1 cellular context compared by ENCODE assay signal in the genomic region with DNA sequence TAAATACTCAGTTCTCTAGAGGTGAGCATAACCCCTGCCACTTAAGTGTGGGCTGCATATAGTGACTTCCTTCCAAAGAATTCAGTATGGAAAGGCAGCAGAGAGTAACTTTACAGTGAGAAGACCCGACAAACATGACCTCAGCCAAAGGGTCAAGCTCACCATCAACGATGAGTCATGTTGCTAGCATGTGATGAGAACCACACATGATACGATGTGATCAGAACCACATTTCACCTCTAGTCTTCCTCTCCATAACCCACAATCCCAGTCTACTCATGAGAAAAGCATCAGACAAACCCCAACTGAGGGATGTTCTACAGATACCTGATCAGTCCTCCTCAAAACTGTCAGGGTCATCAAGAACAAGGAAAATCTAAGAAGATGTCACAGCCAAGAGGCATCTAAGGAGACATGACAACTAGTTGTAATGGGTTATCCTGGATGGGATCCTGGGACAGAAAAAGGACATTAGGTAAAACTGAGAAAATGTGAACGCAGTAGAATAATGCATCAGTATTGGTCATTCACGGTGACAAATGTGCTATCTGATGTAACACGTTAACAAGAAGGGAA.
TF ChIP-seq lines count a peak whose summit lies in the region.

No MANE protein-coding gene starts in this region.

TF ChIP-seq in K562, 482 proteins besides CTCF, POLR2A, EP300 and RAD21 (continued from another document and continues in another):
- TF ChIP-seq MTA1 (IDR thresholded peaks at IDR 0.05; ENCODE audit: borderline replicate concordance): 0 out of 2 replicates have a peak, but pooled peaks have one; percentile 24
- TF ChIP-seq HDAC3 (IDR thresholded peaks at IDR 0.05; ENCODE audit: borderline replicate concordance, partially characterized antibody): no peak
- peak; percentile 29 for TF ChIP-seq POLR2B (IDR thresholded peaks at IDR 0.05; ENCODE audit: low read depth, partially characterized antibody)
- no peak; the same call in 1 of the 2 replicates for TF ChIP-seq NFE2L1 (tag; IDR thresholded peaks at IDR 0.05; ENCODE audit: borderline replicate concordance, low read depth)
- TF ChIP-seq ZNF124 (CRISPR knock-in tag; IDR thresholded peaks at IDR 0.05): no peak
- TF ChIP-seq NR2C1 (IDR thresholded peaks at IDR 0.05): peak; percentile 71; the same call in 1 of the 2 replicates
- peak; percentile 85 for TF ChIP-seq NR2C1 (tag; IDR thresholded peaks at IDR 0.05)
- no peak for TF ChIP-seq TBP (optimal IDR thresholded peaks at IDR 0.05; ENCODE audit: low read depth, low read length)
- TF ChIP-seq, protein P1, sequence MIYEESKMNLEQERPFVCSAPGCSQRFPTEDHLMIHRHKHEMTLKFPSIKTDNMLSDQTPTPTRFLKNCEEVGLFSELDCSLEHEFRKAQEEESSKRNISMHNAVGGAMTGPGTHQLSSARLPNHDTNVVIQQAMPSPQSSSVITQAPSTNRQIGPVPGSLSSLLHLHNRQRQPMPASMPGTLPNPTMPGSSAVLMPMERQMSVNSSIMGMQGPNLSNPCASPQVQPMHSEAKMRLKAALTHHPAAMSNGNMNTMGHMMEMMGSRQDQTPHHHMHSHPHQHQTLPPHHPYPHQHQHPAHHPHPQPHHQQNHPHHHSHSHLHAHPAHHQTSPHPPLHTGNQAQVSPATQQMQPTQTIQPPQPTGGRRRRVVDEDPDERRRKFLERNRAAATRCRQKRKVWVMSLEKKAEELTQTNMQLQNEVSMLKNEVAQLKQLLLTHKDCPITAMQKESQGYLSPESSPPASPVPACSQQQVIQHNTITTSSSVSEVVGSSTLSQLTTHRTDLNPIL (CRISPR knock-in tag; IDR thresholded peaks at IDR 0.05): no peak
- peak; percentile 58; the same call in 1 of the 2 replicates for TF ChIP-seq CTBP1 (IDR thresholded peaks at IDR 0.05; ENCODE audit: borderline replicate concordance)
- TF ChIP-seq, protein P2, sequence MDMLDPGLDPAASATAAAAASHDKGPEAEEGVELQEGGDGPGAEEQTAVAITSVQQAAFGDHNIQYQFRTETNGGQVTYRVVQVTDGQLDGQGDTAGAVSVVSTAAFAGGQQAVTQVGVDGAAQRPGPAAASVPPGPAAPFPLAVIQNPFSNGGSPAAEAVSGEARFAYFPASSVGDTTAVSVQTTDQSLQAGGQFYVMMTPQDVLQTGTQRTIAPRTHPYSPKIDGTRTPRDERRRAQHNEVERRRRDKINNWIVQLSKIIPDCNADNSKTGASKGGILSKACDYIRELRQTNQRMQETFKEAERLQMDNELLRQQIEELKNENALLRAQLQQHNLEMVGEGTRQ (CRISPR knock-in tag; IDR thresholded peaks at IDR 0.05): peak; percentile 32; the same call in 1 of the 2 replicates
- TF ChIP-seq ZNF12 (CRISPR knock-in tag; IDR thresholded peaks at IDR 0.05): no peak
- TF ChIP-seq, protein P3, sequence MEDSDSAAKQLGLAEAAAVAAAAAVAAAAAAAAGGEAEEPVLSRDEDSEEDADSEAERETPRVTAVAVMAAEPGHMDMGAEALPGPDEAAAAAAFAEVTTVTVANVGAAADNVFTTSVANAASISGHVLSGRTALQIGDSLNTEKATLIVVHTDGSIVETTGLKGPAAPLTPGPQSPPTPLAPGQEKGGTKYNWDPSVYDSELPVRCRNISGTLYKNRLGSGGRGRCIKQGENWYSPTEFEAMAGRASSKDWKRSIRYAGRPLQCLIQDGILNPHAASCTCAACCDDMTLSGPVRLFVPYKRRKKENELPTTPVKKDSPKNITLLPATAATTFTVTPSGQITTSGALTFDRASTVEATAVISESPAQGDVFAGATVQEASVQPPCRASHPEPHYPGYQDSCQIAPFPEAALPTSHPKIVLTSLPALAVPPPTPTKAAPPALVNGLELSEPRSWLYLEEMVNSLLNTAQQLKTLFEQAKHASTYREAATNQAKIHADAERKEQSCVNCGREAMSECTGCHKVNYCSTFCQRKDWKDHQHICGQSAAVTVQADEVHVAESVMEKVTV (CRISPR knock-in tag; IDR thresholded peaks at IDR 0.05): no peak
- TF ChIP-seq, protein P4, sequence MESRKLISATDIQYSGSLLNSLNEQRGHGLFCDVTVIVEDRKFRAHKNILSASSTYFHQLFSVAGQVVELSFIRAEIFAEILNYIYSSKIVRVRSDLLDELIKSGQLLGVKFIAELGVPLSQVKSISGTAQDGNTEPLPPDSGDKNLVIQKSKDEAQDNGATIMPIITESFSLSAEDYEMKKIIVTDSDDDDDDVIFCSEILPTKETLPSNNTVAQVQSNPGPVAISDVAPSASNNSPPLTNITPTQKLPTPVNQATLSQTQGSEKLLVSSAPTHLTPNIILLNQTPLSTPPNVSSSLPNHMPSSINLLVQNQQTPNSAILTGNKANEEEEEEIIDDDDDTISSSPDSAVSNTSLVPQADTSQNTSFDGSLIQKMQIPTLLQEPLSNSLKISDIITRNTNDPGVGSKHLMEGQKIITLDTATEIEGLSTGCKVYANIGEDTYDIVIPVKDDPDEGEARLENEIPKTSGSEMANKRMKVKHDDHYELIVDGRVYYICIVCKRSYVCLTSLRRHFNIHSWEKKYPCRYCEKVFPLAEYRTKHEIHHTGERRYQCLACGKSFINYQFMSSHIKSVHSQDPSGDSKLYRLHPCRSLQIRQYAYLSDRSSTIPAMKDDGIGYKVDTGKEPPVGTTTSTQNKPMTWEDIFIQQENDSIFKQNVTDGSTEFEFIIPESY (CRISPR knock-in tag; IDR thresholded peaks at IDR 0.05): no peak
- no peak for TF ChIP-seq NUFIP1 (IDR thresholded peaks at IDR 0.05; ENCODE audit: partially characterized antibody)
- TF ChIP-seq ZNF133 (CRISPR knock-in tag; IDR thresholded peaks at IDR 0.05): no peak
- TF ChIP-seq, protein P5, sequence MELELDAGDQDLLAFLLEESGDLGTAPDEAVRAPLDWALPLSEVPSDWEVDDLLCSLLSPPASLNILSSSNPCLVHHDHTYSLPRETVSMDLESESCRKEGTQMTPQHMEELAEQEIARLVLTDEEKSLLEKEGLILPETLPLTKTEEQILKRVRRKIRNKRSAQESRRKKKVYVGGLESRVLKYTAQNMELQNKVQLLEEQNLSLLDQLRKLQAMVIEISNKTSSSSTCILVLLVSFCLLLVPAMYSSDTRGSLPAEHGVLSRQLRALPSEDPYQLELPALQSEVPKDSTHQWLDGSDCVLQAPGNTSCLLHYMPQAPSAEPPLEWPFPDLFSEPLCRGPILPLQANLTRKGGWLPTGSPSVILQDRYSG (tag; conservative IDR thresholded peaks at IDR 0.05; ENCODE audit: low read depth): 0 out of 2 replicates have a peak, but pooled peaks have one; percentile 35
- TF ChIP-seq ZNF316 (IDR thresholded peaks at IDR 0.05): 0 out of 2 replicates have a peak, but pooled peaks have one; percentile 22
- TF ChIP-seq, protein P6, sequence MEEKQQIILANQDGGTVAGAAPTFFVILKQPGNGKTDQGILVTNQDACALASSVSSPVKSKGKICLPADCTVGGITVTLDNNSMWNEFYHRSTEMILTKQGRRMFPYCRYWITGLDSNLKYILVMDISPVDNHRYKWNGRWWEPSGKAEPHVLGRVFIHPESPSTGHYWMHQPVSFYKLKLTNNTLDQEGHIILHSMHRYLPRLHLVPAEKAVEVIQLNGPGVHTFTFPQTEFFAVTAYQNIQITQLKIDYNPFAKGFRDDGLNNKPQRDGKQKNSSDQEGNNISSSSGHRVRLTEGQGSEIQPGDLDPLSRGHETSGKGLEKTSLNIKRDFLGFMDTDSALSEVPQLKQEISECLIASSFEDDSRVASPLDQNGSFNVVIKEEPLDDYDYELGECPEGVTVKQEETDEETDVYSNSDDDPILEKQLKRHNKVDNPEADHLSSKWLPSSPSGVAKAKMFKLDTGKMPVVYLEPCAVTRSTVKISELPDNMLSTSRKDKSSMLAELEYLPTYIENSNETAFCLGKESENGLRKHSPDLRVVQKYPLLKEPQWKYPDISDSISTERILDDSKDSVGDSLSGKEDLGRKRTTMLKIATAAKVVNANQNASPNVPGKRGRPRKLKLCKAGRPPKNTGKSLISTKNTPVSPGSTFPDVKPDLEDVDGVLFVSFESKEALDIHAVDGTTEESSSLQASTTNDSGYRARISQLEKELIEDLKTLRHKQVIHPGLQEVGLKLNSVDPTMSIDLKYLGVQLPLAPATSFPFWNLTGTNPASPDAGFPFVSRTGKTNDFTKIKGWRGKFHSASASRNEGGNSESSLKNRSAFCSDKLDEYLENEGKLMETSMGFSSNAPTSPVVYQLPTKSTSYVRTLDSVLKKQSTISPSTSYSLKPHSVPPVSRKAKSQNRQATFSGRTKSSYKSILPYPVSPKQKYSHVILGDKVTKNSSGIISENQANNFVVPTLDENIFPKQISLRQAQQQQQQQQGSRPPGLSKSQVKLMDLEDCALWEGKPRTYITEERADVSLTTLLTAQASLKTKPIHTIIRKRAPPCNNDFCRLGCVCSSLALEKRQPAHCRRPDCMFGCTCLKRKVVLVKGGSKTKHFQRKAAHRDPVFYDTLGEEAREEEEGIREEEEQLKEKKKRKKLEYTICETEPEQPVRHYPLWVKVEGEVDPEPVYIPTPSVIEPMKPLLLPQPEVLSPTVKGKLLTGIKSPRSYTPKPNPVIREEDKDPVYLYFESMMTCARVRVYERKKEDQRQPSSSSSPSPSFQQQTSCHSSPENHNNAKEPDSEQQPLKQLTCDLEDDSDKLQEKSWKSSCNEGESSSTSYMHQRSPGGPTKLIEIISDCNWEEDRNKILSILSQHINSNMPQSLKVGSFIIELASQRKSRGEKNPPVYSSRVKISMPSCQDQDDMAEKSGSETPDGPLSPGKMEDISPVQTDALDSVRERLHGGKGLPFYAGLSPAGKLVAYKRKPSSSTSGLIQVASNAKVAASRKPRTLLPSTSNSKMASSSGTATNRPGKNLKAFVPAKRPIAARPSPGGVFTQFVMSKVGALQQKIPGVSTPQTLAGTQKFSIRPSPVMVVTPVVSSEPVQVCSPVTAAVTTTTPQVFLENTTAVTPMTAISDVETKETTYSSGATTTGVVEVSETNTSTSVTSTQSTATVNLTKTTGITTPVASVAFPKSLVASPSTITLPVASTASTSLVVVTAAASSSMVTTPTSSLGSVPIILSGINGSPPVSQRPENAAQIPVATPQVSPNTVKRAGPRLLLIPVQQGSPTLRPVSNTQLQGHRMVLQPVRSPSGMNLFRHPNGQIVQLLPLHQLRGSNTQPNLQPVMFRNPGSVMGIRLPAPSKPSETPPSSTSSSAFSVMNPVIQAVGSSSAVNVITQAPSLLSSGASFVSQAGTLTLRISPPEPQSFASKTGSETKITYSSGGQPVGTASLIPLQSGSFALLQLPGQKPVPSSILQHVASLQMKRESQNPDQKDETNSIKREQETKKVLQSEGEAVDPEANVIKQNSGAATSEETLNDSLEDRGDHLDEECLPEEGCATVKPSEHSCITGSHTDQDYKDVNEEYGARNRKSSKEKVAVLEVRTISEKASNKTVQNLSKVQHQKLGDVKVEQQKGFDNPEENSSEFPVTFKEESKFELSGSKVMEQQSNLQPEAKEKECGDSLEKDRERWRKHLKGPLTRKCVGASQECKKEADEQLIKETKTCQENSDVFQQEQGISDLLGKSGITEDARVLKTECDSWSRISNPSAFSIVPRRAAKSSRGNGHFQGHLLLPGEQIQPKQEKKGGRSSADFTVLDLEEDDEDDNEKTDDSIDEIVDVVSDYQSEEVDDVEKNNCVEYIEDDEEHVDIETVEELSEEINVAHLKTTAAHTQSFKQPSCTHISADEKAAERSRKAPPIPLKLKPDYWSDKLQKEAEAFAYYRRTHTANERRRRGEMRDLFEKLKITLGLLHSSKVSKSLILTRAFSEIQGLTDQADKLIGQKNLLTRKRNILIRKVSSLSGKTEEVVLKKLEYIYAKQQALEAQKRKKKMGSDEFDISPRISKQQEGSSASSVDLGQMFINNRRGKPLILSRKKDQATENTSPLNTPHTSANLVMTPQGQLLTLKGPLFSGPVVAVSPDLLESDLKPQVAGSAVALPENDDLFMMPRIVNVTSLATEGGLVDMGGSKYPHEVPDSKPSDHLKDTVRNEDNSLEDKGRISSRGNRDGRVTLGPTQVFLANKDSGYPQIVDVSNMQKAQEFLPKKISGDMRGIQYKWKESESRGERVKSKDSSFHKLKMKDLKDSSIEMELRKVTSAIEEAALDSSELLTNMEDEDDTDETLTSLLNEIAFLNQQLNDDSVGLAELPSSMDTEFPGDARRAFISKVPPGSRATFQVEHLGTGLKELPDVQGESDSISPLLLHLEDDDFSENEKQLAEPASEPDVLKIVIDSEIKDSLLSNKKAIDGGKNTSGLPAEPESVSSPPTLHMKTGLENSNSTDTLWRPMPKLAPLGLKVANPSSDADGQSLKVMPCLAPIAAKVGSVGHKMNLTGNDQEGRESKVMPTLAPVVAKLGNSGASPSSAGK (IDR thresholded peaks at IDR 0.05): peak; percentile 75
- no peak for TF ChIP-seq ZNF830 (CRISPR knock-in tag; IDR thresholded peaks at IDR 0.05)
- no peak for TF ChIP-seq ZBTB17 (CRISPR knock-in tag; IDR thresholded peaks at IDR 0.05)
- no peak for TF ChIP-seq BRD4 (IDR thresholded peaks at IDR 0.05)
- TF ChIP-seq CBX2 (IDR thresholded peaks at IDR 0.05; ENCODE audit: insufficient read depth, low read length, poor library complexity, severe bottlenecking): no peak
- TF ChIP-seq TCFL5 (CRISPR knock-in tag; conservative IDR thresholded peaks at IDR 0.05): no peak
- TF ChIP-seq, protein P7, sequence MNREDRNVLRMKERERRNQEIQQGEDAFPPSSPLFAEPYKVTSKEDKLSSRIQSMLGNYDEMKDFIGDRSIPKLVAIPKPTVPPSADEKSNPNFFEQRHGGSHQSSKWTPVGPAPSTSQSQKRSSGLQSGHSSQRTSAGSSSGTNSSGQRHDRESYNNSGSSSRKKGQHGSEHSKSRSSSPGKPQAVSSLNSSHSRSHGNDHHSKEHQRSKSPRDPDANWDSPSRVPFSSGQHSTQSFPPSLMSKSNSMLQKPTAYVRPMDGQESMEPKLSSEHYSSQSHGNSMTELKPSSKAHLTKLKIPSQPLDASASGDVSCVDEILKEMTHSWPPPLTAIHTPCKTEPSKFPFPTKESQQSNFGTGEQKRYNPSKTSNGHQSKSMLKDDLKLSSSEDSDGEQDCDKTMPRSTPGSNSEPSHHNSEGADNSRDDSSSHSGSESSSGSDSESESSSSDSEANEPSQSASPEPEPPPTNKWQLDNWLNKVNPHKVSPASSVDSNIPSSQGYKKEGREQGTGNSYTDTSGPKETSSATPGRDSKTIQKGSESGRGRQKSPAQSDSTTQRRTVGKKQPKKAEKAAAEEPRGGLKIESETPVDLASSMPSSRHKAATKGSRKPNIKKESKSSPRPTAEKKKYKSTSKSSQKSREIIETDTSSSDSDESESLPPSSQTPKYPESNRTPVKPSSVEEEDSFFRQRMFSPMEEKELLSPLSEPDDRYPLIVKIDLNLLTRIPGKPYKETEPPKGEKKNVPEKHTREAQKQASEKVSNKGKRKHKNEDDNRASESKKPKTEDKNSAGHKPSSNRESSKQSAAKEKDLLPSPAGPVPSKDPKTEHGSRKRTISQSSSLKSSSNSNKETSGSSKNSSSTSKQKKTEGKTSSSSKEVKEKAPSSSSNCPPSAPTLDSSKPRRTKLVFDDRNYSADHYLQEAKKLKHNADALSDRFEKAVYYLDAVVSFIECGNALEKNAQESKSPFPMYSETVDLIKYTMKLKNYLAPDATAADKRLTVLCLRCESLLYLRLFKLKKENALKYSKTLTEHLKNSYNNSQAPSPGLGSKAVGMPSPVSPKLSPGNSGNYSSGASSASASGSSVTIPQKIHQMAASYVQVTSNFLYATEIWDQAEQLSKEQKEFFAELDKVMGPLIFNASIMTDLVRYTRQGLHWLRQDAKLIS (CRISPR knock-in tag; IDR thresholded peaks at IDR 0.05): no peak
- TF ChIP-seq ZKSCAN8 (CRISPR knock-in tag; IDR thresholded peaks at IDR 0.05): no peak
- TF ChIP-seq ZNF695 (CRISPR knock-in tag; IDR thresholded peaks at IDR 0.05): no peak
- TF ChIP-seq NCOA2 (IDR thresholded peaks at IDR 0.05; ENCODE audit: partially characterized antibody in 2 of 2): no peak
- 0 out of 2 replicates have a peak, but pooled peaks have one; percentile 16 for TF ChIP-seq NCOA1 (IDR thresholded peaks at IDR 0.05; ENCODE audit: low read depth)
- peak; percentile 74 for TF ChIP-seq RAD51 (IDR thresholded peaks at IDR 0.05; ENCODE audit: borderline replicate concordance, low read depth)
- TF ChIP-seq, protein P8, sequence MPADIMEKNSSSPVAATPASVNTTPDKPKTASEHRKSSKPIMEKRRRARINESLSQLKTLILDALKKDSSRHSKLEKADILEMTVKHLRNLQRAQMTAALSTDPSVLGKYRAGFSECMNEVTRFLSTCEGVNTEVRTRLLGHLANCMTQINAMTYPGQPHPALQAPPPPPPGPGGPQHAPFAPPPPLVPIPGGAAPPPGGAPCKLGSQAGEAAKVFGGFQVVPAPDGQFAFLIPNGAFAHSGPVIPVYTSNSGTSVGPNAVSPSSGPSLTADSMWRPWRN (IDR thresholded peaks at IDR 0.05; ENCODE audit: low read depth): no peak
- no peak for TF ChIP-seq RHOXF2B (CRISPR knock-in tag; conservative IDR thresholded peaks at IDR 0.05)
